In genomic region chr15:98485451-98485850, GRCh38 we compare ENCODE assay signal across 9 cellular contexts.
"Had no signal": no experiment of that assay in that cellular context is flagged by ENCODE, and none has a peak within 500 bp of the region (broad histone marks: within the 10 kb centered on the region; RNA-seq: fewer than 3 reads in every experiment).

No MANE protein-coding gene starts in this region.

- DNase-seq: GM23248, GOT3, H7, HFFc6, KBM-7 had no signal

- H3K36me3 ChIP-seq: HAP-1 had no signal

- H3K9ac ChIP-seq: GM23248, KMS-11 had no signal

- H3K4me3 ChIP-seq: GM23248, HAP-1 had no signal

- H3K9me3 ChIP-seq: HAP-1 had no signal

- ATAC-seq: HCT116, HepG2 had no signal

- H3K4me1 ChIP-seq: HAP-1 had no signal
